In the genomic region with DNA sequence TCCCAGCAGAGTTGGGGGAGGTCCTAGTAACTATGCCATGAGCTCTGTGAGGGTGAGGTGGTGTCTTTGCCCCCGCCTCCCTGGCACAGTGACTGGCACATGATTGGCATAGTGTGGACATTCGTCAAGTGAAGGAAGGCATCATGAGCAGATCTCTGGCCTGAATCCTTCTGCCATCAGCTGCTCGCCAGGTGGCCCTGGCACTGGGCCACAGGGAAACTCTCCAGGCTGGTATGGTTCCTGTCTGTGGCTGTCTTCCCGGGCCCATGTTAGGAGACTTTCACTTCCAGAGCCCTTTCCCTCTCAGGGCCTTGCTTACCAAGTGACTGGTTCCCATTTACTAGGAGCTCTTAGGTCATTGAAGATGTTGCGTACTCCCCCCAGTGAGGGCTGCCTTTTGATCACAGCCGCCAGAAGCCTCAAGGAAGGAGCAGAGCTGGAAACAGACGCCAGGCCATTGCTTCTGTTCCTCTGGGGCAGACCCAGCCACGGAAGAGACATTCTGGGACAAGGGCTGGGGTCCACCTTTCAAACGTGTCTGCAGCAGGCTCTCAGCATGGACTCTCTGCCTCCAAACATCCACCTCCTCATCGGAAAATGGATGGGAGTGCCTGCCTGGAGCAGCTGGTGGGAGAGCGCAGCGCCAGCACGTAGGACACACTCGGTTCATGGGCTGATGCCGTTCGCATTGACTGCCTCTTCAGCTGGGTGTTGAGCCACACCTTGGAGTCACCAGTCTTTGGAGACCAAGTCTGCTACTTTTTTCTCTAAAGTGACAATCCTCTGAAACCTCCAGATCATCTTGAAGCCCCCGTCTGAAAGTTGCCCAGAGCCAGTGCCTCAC, we compare ENCODE assay signal across 13 cellular contexts.
DNase-seq lines count a peak whose midpoint lies in the region; ATAC-seq and TF ChIP-seq lines count a peak whose summit lies in the region.
"Had no signal": no experiment of that assay in that cellular context is flagged by ENCODE, and none has a peak within 500 bp of the region (broad histone marks: within the 10 kb centered on the region; RNA-seq: fewer than 3 reads in every experiment).

No MANE protein-coding gene starts in this region.

- peaks cover 40% of the 10 kb centered on the region for H3K4me1 Mint-ChIP-seq in activated CD4-positive, alpha-beta memory T cell treated with anti-CD3 and anti-CD28 coated beads for 36 hours (ENCODE audit: low read depth)
- peaks cover 14% of the 10 kb centered on the region for H3K4me1 Mint-ChIP-seq in activated CD4-positive, alpha-beta memory T cell treated with anti-CD3 and anti-CD28 coated beads, Interleukin-2, amount 10 ng/mL, durations not matched to agents 7 days and 5 days
- peaks cover 48 to 62% of the 10 kb centered on the region in 2 donors for H3K4me1 Mint-ChIP-seq in stimulated activated naive B cell treated with anti-CD40 and anti-IgM and Interleukin-4, amounts not matched to agents 10 μg/mL and 1 μg/mL and 100 μg/mL, for 72 hours

- ATAC-seq in left cardiac atrium (peak; percentile 71 to 77), PC-3 (no peak), HG02852 (IDR thresholded peaks at IDR 0.05; ENCODE audit: unreplicated experiment) (no peak)
- no peak for ATAC-seq in stimulated activated naive B cell treated with anti-CD40 and anti-IgM and Interleukin-4, amounts not matched to agents 10 μg/mL and 1 μg/mL and 100 μg/mL, for 72 hours (replicated peaks)

- H3K4me1 ChIP-seq in Peyer's patch: peaks cover 0 to 9% (median 3%) of the 10 kb centered on the region in 4 donors
- no peaks in the 10 kb centered on the region for H3K4me1 ChIP-seq in PC-3 (ENCODE audit: insufficient read depth, low read length)

- peaks cover 0 to 78% (median 3%) of the 10 kb centered on the region in 3 donors for H3K36me3 ChIP-seq in Peyer's patch
- peaks cover 59% of the 10 kb centered on the region for H3K36me3 ChIP-seq in PC-3 (ENCODE audit: low read depth, low read length)

- DNase-seq in activated CD4-positive, alpha-beta memory T cell treated with anti-CD3 and anti-CD28 coated beads for 36 hours: no peak
- DNase-seq in activated CD4-positive, alpha-beta memory T cell treated with anti-CD3 and anti-CD28 coated beads, Interleukin-2, amount 10 ng/mL, durations not matched to agents 7 days and 5 days: no peak
- DNase-seq in Peyer's patch (peak in 2 of 3 donors; percentile 15 to 55), left cardiac atrium (peak; percentile 74), PC-3 (no peak), putamen (ENCODE audit: low spot score) (no peak)
- DNase-seq in stimulated activated naive B cell treated with anti-CD40 and anti-IgM and Interleukin-4, amounts not matched to agents 10 μg/mL and 1 μg/mL and 100 μg/mL, for 72 hours: no peak
- DNase-seq: GF-D8, H9, NCI-H1930, SW 1271 had no signal

- TF ChIP-seq CTCF in Peyer's patch (IDR thresholded peaks at IDR 0.05) (no peak), PC-3 (conservative IDR thresholded peaks at IDR 0.05; ENCODE audit: low read depth, low read length) (no peak)

- TF ChIP-seq POLR2A in Peyer's patch (IDR thresholded peaks at IDR 0.05): no peak

- H3K9ac ChIP-seq in PC-3 (ENCODE audit: low read length): no peak overlapping the region

- H3K9me2 ChIP-seq in PC-3 (replicated peaks; ENCODE audit: low read length): no peaks in the 10 kb centered on the region

- no peaks in the 10 kb centered on the region for H3F3A ChIP-seq in PC-3 (ENCODE audit: low read length, unreplicated experiment)

- no peak overlapping the region for H2AFZ ChIP-seq in PC-3 (ENCODE audit: low read length)

- BruUV-seq in PC-3 (replicated peaks; lab: Mats Ljungman, UMichigan): no TSS peak

- intact Hi-C loops in activated CD4-positive, alpha-beta memory T cell treated with anti-CD3 and anti-CD28 coated beads for 36 hours (cut with micrococcal nuclease): no loop called here
- intact Hi-C loops in left cardiac atrium (cut with DNase I) (loop anchor here (2.0 to 10.0 kb wide), 4 partner anchors 67 to 390 kb away; a partner anchor contains a TSS), PC-3 (cut with micrococcal nuclease) (loop anchor here (2.0 to 5.0 kb wide), 2 partner anchors 67 to 95 kb away; a partner anchor contains a TSS)

- peak overlapping the region; percentile 53 for H3K27ac Mint-ChIP-seq in activated CD4-positive, alpha-beta memory T cell treated with anti-CD3 and anti-CD28 coated beads for 36 hours
- H3K27ac Mint-ChIP-seq in activated CD4-positive, alpha-beta memory T cell treated with anti-CD3 and anti-CD28 coated beads, Interleukin-2, amount 10 ng/mL, durations not matched to agents 7 days and 5 days: no peak overlapping the region
- peak overlapping the region; percentile 77 for H3K27ac Mint-ChIP-seq in stimulated activated naive B cell treated with anti-CD40 and anti-IgM and Interleukin-4, amounts not matched to agents 10 μg/mL and 1 μg/mL and 100 μg/mL, for 72 hours
- H3K27ac Mint-ChIP-seq: H9 had no signal

- H3K27ac ChIP-seq in Peyer's patch (peak overlapping the region in 1 of 4 donors; percentile 24), PC-3 (ENCODE audit: low read length) (no peak overlapping the region)

- no peaks in the 10 kb centered on the region for H4K20me1 ChIP-seq in PC-3 (ENCODE audit: low read length)

- no peak overlapping the region for H3K4me3 Mint-ChIP-seq in activated CD4-positive, alpha-beta memory T cell treated with anti-CD3 and anti-CD28 coated beads for 36 hours
- no peak overlapping the region for H3K4me3 Mint-ChIP-seq in activated CD4-positive, alpha-beta memory T cell treated with anti-CD3 and anti-CD28 coated beads, Interleukin-2, amount 10 ng/mL, durations not matched to agents 7 days and 5 days
- H3K4me3 Mint-ChIP-seq in stimulated activated naive B cell treated with anti-CD40 and anti-IgM and Interleukin-4, amounts not matched to agents 10 μg/mL and 1 μg/mL and 100 μg/mL, for 72 hours: no peak overlapping the region
- H3K4me3 Mint-ChIP-seq: H9 had no signal

- H3K4me3 ChIP-seq in Peyer's patch: no peak overlapping the region
- no peak overlapping the region for H3K4me3 ChIP-seq in PC-3 (ENCODE audit: low read length)
- H3K4me3 ChIP-seq: smooth muscle cell had no signal

- H3K36me3 Mint-ChIP-seq in activated CD4-positive, alpha-beta memory T cell treated with anti-CD3 and anti-CD28 coated beads for 36 hours: peaks cover 69% of the 10 kb centered on the region
- H3K36me3 Mint-ChIP-seq in activated CD4-positive, alpha-beta memory T cell treated with anti-CD3 and anti-CD28 coated beads, Interleukin-2, amount 10 ng/mL, durations not matched to agents 7 days and 5 days (ENCODE audit: low read depth): peaks cover 81% of the 10 kb centered on the region
- peaks cover 58 to 78% of the 10 kb centered on the region in 2 donors for H3K36me3 Mint-ChIP-seq in stimulated activated naive B cell treated with anti-CD40 and anti-IgM and Interleukin-4, amounts not matched to agents 10 μg/mL and 1 μg/mL and 100 μg/mL, for 72 hours

- POLR2A ChIA-PET in activated CD4-positive, alpha-beta memory T cell treated with anti-CD3 and anti-CD28 coated beads for 36 hours (lab: Charles Lee): no interaction called here
- POLR2A ChIA-PET in activated CD4-positive, alpha-beta memory T cell treated with anti-CD3 and anti-CD28 coated beads, Interleukin-2, amount 10 ng/mL, durations not matched to agents 7 days and 5 days (lab: Charles Lee): no interaction called here
- POLR2A ChIA-PET in PC-3 (lab: Charles Lee; ENCODE audit: unreplicated experiment): no interaction called here

- H3K9me3 ChIP-seq in Peyer's patch: no peaks in the 10 kb centered on the region
- H3K9me3 ChIP-seq in PC-3 (ENCODE audit: low read length): no peaks in the 10 kb centered on the region

- no peaks in the 10 kb centered on the region for H3K79me2 ChIP-seq in PC-3 (ENCODE audit: low read length)

- H3K27me3 ChIP-seq in Peyer's patch (no peaks in the 10 kb centered on the region), PC-3 (ENCODE audit: low read length) (no peaks in the 10 kb centered on the region)

- no peaks in the 10 kb centered on the region for H3K9me3 Mint-ChIP-seq in activated CD4-positive, alpha-beta memory T cell treated with anti-CD3 and anti-CD28 coated beads for 36 hours
- no peaks in the 10 kb centered on the region for H3K9me3 Mint-ChIP-seq in activated CD4-positive, alpha-beta memory T cell treated with anti-CD3 and anti-CD28 coated beads, Interleukin-2, amount 10 ng/mL, durations not matched to agents 7 days and 5 days
- H3K9me3 Mint-ChIP-seq in stimulated activated naive B cell treated with anti-CD40 and anti-IgM and Interleukin-4, amounts not matched to agents 10 μg/mL and 1 μg/mL and 100 μg/mL, for 72 hours: no peaks in the 10 kb centered on the region
- H3K9me3 Mint-ChIP-seq: H9 had no signal

- CTCF ChIA-PET in activated CD4-positive, alpha-beta memory T cell treated with anti-CD3 and anti-CD28 coated beads for 36 hours (lab: Charles Lee): interaction anchor here (0.9 to 6.5 kb wide), 10 partner anchors 9 to 390 kb away, joined by 3 to 50 read pairs (median 7); no protein-coding TSS in a partner anchor
- CTCF ChIA-PET in activated CD4-positive, alpha-beta memory T cell treated with anti-CD3 and anti-CD28 coated beads, Interleukin-2, amount 10 ng/mL, durations not matched to agents 7 days and 5 days (lab: Charles Lee): interaction anchor here (1.1 to 2.7 kb wide), 6 partner anchors 10 to 99 kb away, joined by 3 to 15 read pairs (median 7); no protein-coding TSS in a partner anchor
- CTCF ChIA-PET in PC-3 (lab: Charles Lee): no interaction called here

- no peak overlapping the region for H3K4me2 ChIP-seq in PC-3 (ENCODE audit: low read length)
- H3K4me2 ChIP-seq: smooth muscle cell had no signal

- H3K27me3 Mint-ChIP-seq in activated CD4-positive, alpha-beta memory T cell treated with anti-CD3 and anti-CD28 coated beads for 36 hours: no peaks in the 10 kb centered on the region
- H3K27me3 Mint-ChIP-seq in activated CD4-positive, alpha-beta memory T cell treated with anti-CD3 and anti-CD28 coated beads, Interleukin-2, amount 10 ng/mL, durations not matched to agents 7 days and 5 days: no peaks in the 10 kb centered on the region
- H3K27me3 Mint-ChIP-seq in stimulated activated naive B cell treated with anti-CD40 and anti-IgM and Interleukin-4, amounts not matched to agents 10 μg/mL and 1 μg/mL and 100 μg/mL, for 72 hours: no peaks in the 10 kb centered on the region

Comparison
In these comparisons a context has a peak if more than half of its experiments do, and no peak if none do; other contexts are left out.
1. DNase-seq: peak in Peyer's patch (2 of 3) and left cardiac atrium (single experiment); none in activated CD4-positive, alpha-beta memory T cell treated with anti-CD3 and anti-CD28 coated beads for 36 hours (single experiment), activated CD4-positive, alpha-beta memory T cell treated with anti-CD3 and anti-CD28 coated beads, Interleukin-2, amount 10 ng/mL, durations not matched to agents 7 days and 5 days (single experiment), stimulated activated naive B cell treated with anti-CD40 and anti-IgM and Interleukin-4, amounts not matched to agents 10 μg/mL and 1 μg/mL and 100 μg/mL, for 72 hours (single experiment), PC-3 (single experiment) and putamen (single experiment).
2. ATAC-seq: peak in left cardiac atrium (2 of 2); none in stimulated activated naive B cell treated with anti-CD40 and anti-IgM and Interleukin-4, amounts not matched to agents 10 μg/mL and 1 μg/mL and 100 μg/mL, for 72 hours (0 of 2), PC-3 (single experiment) and HG02852 (single experiment).